Comparison of ENCODE assay signal across 1 cellular context in genomic region chr9:37371565-37372464, GRCh38.
TF ChIP-seq lines count a peak whose summit lies in the region.

No MANE protein-coding gene starts in this region.

TF ChIP-seq in HepG2, 621 proteins besides CTCF, POLR2A, EP300 and RAD21 (continued from another document):
- TF ChIP-seq THAP9 (CRISPR knock-in tag; IDR thresholded peaks at IDR 0.05; ENCODE audit: borderline replicate concordance) (no peak), ZNF17 (CRISPR knock-in tag; IDR thresholded peaks at IDR 0.05) (no peak), MLXIP (CRISPR knock-in tag; IDR thresholded peaks at IDR 0.05; ENCODE audit: borderline replicate concordance) (no peak), ZNF609 (CRISPR knock-in tag; IDR thresholded peaks at IDR 0.05; ENCODE audit: borderline replicate concordance) (no peak), KLF9 (CRISPR knock-in tag; IDR thresholded peaks at IDR 0.05; ENCODE audit: low read depth) (no peak), SIN3B (IDR thresholded peaks at IDR 0.05; ENCODE audit: low read length) (no peak), ZNF337 (CRISPR knock-in tag; IDR thresholded peaks at IDR 0.05; ENCODE audit: borderline replicate concordance, low read depth) (no peak)
